In the genomic region with DNA sequence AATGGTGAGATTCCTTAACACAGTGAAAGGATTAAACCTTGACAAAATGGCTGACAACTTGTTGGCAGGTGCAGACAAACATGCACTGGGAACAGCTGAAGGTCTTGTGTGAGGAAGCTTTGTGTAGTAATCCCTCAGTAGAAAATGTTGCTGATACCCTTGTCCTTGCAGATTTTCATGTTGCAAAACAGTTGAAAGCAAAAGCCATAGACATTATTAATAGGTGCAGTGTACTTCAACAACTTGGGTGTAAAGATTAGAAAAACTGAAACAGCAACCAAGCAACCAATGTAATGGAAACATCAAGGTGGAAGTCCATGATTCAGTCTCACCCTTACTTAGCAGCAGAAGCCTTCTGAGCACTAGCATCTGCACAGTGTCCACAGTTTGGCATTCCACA, we compare ENCODE assay signal across 1 cellular context.
TF ChIP-seq lines count a peak whose summit lies in the region.

No MANE protein-coding gene starts in this region.

TF ChIP-seq in HepG2, 621 proteins besides CTCF, POLR2A, EP300 and RAD21:
- TF ChIP-seq ZMYM4 (CRISPR knock-in tag; IDR thresholded peaks at IDR 0.05), result 0 out of 2 replicates have a peak, but pooled peaks have one; percentile 23
- TF ChIP-seq, protein P1, sequence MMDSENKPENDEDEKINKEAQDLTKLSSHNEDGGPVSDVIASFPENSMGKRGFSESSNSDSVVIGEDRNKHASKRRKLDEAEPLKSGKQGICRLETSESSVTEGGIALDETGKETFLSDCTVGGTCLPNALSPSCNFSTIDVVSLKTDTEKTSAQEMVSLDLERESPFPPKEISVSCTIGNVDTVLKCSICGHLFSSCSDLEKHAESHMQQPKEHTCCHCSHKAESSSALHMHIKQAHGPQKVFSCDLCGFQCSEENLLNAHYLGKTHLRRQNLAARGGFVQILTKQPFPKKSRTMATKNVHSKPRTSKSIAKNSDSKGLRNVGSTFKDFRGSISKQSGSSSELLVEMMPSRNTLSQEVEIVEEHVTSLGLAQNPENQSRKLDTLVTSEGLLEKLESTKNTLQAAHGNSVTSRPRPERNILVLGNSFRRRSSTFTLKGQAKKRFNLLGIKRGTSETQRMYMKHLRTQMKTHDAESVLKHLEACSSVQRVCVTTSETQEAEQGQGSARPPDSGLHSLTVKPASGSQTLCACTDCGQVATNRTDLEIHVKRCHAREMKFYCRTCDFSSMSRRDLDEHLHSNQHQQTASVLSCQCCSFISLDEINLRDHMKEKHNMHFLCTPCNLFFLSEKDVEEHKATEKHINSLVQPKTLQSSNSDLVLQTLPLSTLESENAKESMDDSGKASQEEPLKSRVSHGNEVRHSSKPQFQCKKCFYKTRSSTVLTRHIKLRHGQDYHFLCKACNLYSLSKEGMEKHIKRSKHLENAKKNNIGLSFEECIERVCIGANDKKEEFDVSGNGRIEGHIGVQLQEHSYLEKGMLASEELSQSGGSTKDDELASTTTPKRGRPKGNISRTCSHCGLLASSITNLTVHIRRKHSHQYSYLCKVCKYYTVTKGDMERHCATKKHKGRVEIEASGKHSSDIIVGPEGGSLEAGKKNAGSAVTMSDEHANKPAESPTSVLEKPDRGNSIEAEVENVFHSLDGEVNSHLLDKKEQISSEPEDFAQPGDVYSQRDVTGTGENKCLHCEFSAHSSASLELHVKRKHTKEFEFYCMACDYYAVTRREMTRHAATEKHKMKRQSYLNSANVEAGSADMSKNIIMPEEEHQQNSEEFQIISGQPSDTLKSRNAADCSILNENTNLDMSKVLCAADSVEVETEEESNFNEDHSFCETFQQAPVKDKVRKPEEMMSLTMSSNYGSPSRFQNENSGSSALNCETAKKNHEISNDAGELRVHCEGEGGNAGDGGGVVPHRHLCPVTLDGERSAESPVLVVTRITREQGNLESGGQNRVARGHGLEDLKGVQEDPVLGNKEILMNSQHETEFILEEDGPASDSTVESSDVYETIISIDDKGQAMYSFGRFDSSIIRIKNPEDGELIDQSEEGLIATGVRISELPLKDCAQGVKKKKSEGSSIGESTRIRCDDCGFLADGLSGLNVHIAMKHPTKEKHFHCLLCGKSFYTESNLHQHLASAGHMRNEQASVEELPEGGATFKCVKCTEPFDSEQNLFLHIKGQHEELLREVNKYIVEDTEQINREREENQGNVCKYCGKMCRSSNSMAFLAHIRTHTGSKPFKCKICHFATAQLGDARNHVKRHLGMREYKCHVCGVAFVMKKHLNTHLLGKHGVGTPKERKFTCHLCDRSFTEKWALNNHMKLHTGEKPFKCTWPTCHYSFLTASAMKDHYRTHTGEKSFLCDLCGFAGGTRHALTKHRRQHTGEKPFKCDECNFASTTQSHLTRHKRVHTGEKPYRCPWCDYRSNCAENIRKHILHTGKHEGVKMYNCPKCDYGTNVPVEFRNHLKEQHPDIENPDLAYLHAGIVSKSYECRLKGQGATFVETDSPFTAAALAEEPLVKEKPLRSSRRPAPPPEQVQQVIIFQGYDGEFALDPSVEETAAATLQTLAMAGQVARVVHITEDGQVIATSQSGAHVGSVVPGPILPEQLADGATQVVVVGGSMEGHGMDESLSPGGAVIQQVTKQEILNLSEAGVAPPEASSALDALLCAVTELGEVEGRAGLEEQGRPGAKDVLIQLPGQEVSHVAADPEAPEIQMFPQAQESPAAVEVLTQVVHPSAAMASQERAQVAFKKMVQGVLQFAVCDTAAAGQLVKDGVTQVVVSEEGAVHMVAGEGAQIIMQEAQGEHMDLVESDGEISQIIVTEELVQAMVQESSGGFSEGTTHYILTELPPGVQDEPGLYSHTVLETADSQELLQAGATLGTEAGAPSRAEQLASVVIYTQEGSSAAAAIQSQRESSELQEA (CRISPR knock-in tag; IDR thresholded peaks at IDR 0.05; ENCODE audit: not compliant biosample characterization), result no peak
- no peak for TF ChIP-seq ERF (CRISPR knock-in tag; IDR thresholded peaks at IDR 0.05)
- TF ChIP-seq ZNF253 (CRISPR knock-in tag; IDR thresholded peaks at IDR 0.05; ENCODE audit: borderline replicate concordance), result no peak
- TF ChIP-seq JARID2 (CRISPR knock-in tag; IDR thresholded peaks at IDR 0.05; ENCODE audit: insufficient replicate concordance), result no peak
- TF ChIP-seq SIX1 (CRISPR knock-in tag; IDR thresholded peaks at IDR 0.05; ENCODE audit: borderline replicate concordance), result no peak
- no peak for TF ChIP-seq SPEN (CRISPR knock-in tag; IDR thresholded peaks at IDR 0.05; ENCODE audit: low read depth)
- no peak for TF ChIP-seq GTF3A (CRISPR knock-in tag; conservative IDR thresholded peaks at IDR 0.05)
